In genomic region chr13:42393573-42394360, GRCh38 we compare ENCODE assay signal across 13 cellular contexts.
DNase-seq lines count a peak whose midpoint lies in the region; ATAC-seq and TF ChIP-seq lines count a peak whose summit lies in the region.
"Had no signal": no experiment of that assay in that cellular context is flagged by ENCODE, and none has a peak within 500 bp of the region (broad histone marks: within the 10 kb centered on the region; RNA-seq: fewer than 3 reads in every experiment).

No MANE protein-coding gene starts in this region.

- no peak overlapping the region for H3K27ac Mint-ChIP-seq in MCF 10A (ENCODE audit: low read depth, unreplicated experiment)
- H3K27ac Mint-ChIP-seq in activated naive CD8-positive, alpha-beta T cell treated with anti-CD3 and anti-CD28 coated beads, Interleukin-2, amount 10 ng/mL, durations not matched to agents 7 days and 5 days, result peak overlapping the region; percentile 97
- H3K27ac Mint-ChIP-seq: B cell had no signal

- POLR2A ChIA-PET in MCF 10A (lab: Yijun Ruan, JAX), result no interaction called here
- POLR2A ChIA-PET in activated naive CD8-positive, alpha-beta T cell treated with anti-CD3 and anti-CD28 coated beads, Interleukin-2, amount 10 ng/mL, durations not matched to agents 7 days and 5 days (lab: Charles Lee), result interaction anchor here (0.6 to 2.4 kb wide), 7 partner anchors 9 to 653 kb away, joined by 3 to 15 read pairs (median 9); no protein-coding TSS in a partner anchor

- H3K9me3 Mint-ChIP-seq in MCF 10A (ENCODE audit: unreplicated experiment), result no peaks in the 10 kb centered on the region
- H3K9me3 Mint-ChIP-seq in activated naive CD8-positive, alpha-beta T cell treated with anti-CD3 and anti-CD28 coated beads, Interleukin-2, amount 10 ng/mL, durations not matched to agents 7 days and 5 days, result peaks cover 4% of the 10 kb centered on the region

- H3K4me2 ChIP-seq in mammary epithelial cell (ENCODE audit: insufficient read depth, low read depth, low read length), result no peak overlapping the region

- H3K4me3 Mint-ChIP-seq in MCF 10A (ENCODE audit: unreplicated experiment), result no peak overlapping the region
- H3K4me3 Mint-ChIP-seq in activated naive CD8-positive, alpha-beta T cell treated with anti-CD3 and anti-CD28 coated beads, Interleukin-2, amount 10 ng/mL, durations not matched to agents 7 days and 5 days, result peak overlapping the region; percentile 64
- H3K4me3 Mint-ChIP-seq: B cell had no signal

- ATAC-seq in HG02981 (IDR thresholded peaks at IDR 0.05; ENCODE audit: unreplicated experiment) (peak; percentile 39), sciatic nerve (no peak)
- ATAC-seq in activated naive CD8-positive, alpha-beta T cell treated with anti-CD3 and anti-CD28 coated beads, Interleukin-2, amount 10 ng/mL, durations not matched to agents 7 days and 5 days (ENCODE audit: low read depth), result no peak
- ATAC-seq: heart right ventricle, left ventricle myocardium superior had no signal

- peaks cover 15% of the 10 kb centered on the region for H3K4me1 Mint-ChIP-seq in MCF 10A (ENCODE audit: insufficient read depth, unreplicated experiment)
- peaks cover 64% of the 10 kb centered on the region for H3K4me1 Mint-ChIP-seq in activated naive CD8-positive, alpha-beta T cell treated with anti-CD3 and anti-CD28 coated beads, Interleukin-2, amount 10 ng/mL, durations not matched to agents 7 days and 5 days

- 90% methylated on average over 5 of the region's 5 CpGs for WGBS in mammary epithelial cell (ENCODE audit: low coverage, missing lambda C conversion rate)
- WGBS in thymus, result 84% methylated on average over 5 of the region's 5 CpGs

- no peaks in the 10 kb centered on the region for H3K79me2 ChIP-seq in mammary epithelial cell (ENCODE audit: insufficient read depth, low read length)

- in situ Hi-C loops in mammary epithelial cell (cut with MboI; ENCODE audit: low sequenced_read_pairs in 2 of 2), result no loop called here

- intact Hi-C loops in MCF 10A (cut with micrococcal nuclease), result no loop called here
- intact Hi-C loops in mammary epithelial cell (cut with micrococcal nuclease), result no loop called here
- intact Hi-C loops in sciatic nerve (cut with DNase I), result no loop called here

- no peaks in the 10 kb centered on the region for H3K27me3 ChIP-seq in mammary epithelial cell (ENCODE audit: insufficient read depth, low read length)
- H3K27me3 ChIP-seq in thymus (ENCODE audit: control insufficient read depth, insufficient read depth), result no peaks in the 10 kb centered on the region

- H3K4me3 ChIP-seq in mammary epithelial cell (replicated peaks in 1 of 3; ENCODE audit: insufficient read depth in 1 of 3, low read depth in 2 of 3, low read length in 3 of 3), result no peak overlapping the region
- H3K4me3 ChIP-seq in thymus (ENCODE audit: low read length), result no peak overlapping the region
- H3K4me3 ChIP-seq: heart right ventricle had no signal

- no peaks in the 10 kb centered on the region for H4K20me1 ChIP-seq in mammary epithelial cell (ENCODE audit: insufficient read depth, low read length)

- no peaks in the 10 kb centered on the region for H3K27me3 Mint-ChIP-seq in MCF 10A (ENCODE audit: insufficient read depth, unreplicated experiment)
- no peaks in the 10 kb centered on the region for H3K27me3 Mint-ChIP-seq in activated naive CD8-positive, alpha-beta T cell treated with anti-CD3 and anti-CD28 coated beads, Interleukin-2, amount 10 ng/mL, durations not matched to agents 7 days and 5 days

- H3K36me3 ChIP-seq in mammary epithelial cell (ENCODE audit: insufficient read depth, low read length), result no peaks in the 10 kb centered on the region
- H3K36me3 ChIP-seq in thymus (ENCODE audit: control insufficient read depth, insufficient read depth), result no peaks in the 10 kb centered on the region
- H3K36me3 ChIP-seq: heart right ventricle had no signal

- DNase-seq in MCF 10A (ENCODE audit: unreplicated experiment) (peak; percentile 4), mammary epithelial cell (no peak), LoVo (ENCODE audit: low spot score) (no peak), sciatic nerve (ENCODE audit: low spot score) (no peak), pons (ENCODE audit: low spot score) (no peak)
- DNase-seq in activated naive CD8-positive, alpha-beta T cell treated with anti-CD3 and anti-CD28 coated beads, Interleukin-2, amount 10 ng/mL, durations not matched to agents 7 days and 5 days, result no peak
- DNase-seq: GF-D8, heart right ventricle, left ventricle myocardium superior, T-helper 9 cell had no signal

- H3K36me3 Mint-ChIP-seq in MCF 10A (ENCODE audit: insufficient read depth, unreplicated experiment), result no peaks in the 10 kb centered on the region
- H3K36me3 Mint-ChIP-seq in activated naive CD8-positive, alpha-beta T cell treated with anti-CD3 and anti-CD28 coated beads, Interleukin-2, amount 10 ng/mL, durations not matched to agents 7 days and 5 days, result peaks cover 12% of the 10 kb centered on the region

- TF ChIP-seq CTCF in MCF 10A (IDR thresholded peaks at IDR 0.05; ENCODE audit: unreplicated experiment), result no peak
- TF ChIP-seq CTCF in mammary epithelial cell (conservative IDR thresholded peaks at IDR 0.05 in 1 of 2, IDR thresholded peaks at IDR 0.05 in 1 of 2; ENCODE audit: extremely low read depth in 1 of 2, insufficient read depth in 1 of 2, low read depth in 1 of 2, low read length in 2 of 2), result no peak

- dilution Hi-C loops in mammary epithelial cell (cut with HindIII; ENCODE audit: low sequenced_read_pairs), result no loop called here

- H3K4me1 ChIP-seq in mammary epithelial cell (ENCODE audit: insufficient read depth, low read length) (peaks cover 27% of the 10 kb centered on the region), thymus (ENCODE audit: control insufficient read depth, insufficient read depth, low read length) (peaks cover 45% of the 10 kb centered on the region)

- H2AFZ ChIP-seq in mammary epithelial cell (ENCODE audit: low read depth, low read length), result no peak overlapping the region

- H3K27ac ChIP-seq in mammary epithelial cell (ENCODE audit: insufficient read depth, low read depth, low read length) (no peak overlapping the region), thymus (ENCODE audit: low read depth) (peak overlapping the region; percentile 89)

- BruUV-seq in MCF 10A (replicated peaks; lab: Mats Ljungman, UMichigan) (no TSS peak), mammary epithelial cell (replicated peaks; lab: Mats Ljungman, UMichigan) (no TSS peak)

- no peak overlapping the region for H3K9ac ChIP-seq in mammary epithelial cell (ENCODE audit: insufficient read depth, low read length)

- CTCF ChIA-PET in MCF 10A (lab: Yijun Ruan, JAX) (no interaction called here), mammary epithelial cell (lab: Charles Lee; ENCODE audit: low non-redundant PET) (no interaction called here)

- H3K9me3 ChIP-seq in mammary epithelial cell (replicated peaks; ENCODE audit: insufficient read depth, low read length) (no peaks in the 10 kb centered on the region), thymus (ENCODE audit: control insufficient read depth) (no peaks in the 10 kb centered on the region)
- H3K9me3 ChIP-seq: heart right ventricle had no signal
